Comparison of ENCODE assay signal across 27 cellular contexts in the genomic region with DNA sequence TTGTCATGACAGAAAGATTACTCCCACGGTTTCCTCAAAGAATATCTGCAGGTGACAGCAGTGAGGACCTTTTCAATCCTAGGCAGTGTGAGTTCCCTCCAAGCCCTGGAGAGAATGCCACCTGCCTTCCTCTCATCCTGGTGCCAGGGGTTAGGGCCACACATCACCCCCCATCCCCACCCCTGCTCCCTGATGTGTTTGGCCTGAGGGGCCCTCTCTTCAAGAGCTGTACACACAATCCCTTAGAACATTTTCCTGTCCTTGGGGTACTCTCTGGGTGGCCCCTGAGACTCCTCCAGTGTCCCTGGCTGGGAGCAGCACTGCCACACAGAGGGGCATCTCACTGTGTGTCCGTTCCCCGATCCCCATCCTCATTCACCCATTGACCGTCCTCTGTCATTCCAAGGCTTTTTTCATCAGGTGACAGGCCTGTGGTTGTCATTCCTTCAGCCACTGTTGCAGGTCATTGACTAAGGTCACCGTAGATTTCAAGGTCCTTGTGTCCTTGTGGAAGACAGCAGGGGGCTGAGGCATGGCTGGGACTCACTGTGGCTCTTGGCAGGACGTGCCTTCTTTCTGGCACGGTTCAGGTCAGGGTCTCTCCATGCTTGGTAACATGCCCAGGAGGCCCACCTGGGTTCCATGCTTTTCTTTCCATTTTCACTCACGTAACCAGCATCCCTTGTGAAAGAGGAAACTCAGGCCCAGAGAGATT. TPM values are rescaled to one million over a fixed set of nuclear protein-coding genes. Genes with fewer than 3 reads are reported as not detected.
"Had no signal": no experiment of that assay in that cellular context is flagged by ENCODE, and none has a peak within 500 bp of the region (broad histone marks: within the 10 kb centered on the region; RNA-seq: fewer than 3 reads in every experiment).

No MANE protein-coding gene starts in this region.

- H3K36me3 ChIP-seq: colonic mucosa, neutrophil had no signal

- H3K27ac ChIP-seq: brain microvascular endothelial cell, colonic mucosa, hepatocyte, left lung, neutrophil, pancreas, tibial artery had no signal

- H3K4me1 Mint-ChIP-seq: activated T-helper 17 cell treated with anti-CD3 and anti-CD28 coated beads, Interleukin-2, amount 50 U/mL, for 72 hours; immature natural killer cell; natural killer cell had no signal

- H3K4me3 Mint-ChIP-seq: activated T-cell treated with anti-CD3 and anti-CD28 coated beads, Interleukin-2, amount 50 U/mL, for 24 hours; activated T-helper 17 cell treated with anti-CD3 and anti-CD28 coated beads, Interleukin-2, amount 50 U/mL, for 72 hours; effector memory CD8-positive, alpha-beta T cell; immature natural killer cell; natural killer cell had no signal

- H2AFZ ChIP-seq: hepatocyte had no signal

- H3K4me1 ChIP-seq: colonic mucosa, left lung, pancreas, tibial artery had no signal

- H3K9me3 Mint-ChIP-seq: activated naive CD4-positive, alpha-beta T cell treated with anti-CD3 and anti-CD28 coated beads, Interleukin-2, amount 50 U/mL, for 72 hours; activated T-cell treated with anti-CD3 and anti-CD28 coated beads, Interleukin-2, amount 50 U/mL, for 24 hours; activated T-helper 17 cell treated with anti-CD3 and anti-CD28 coated beads, Interleukin-2, amount 50 U/mL, for 72 hours; effector memory CD8-positive, alpha-beta T cell; immature natural killer cell; natural killer cell had no signal

- ATAC-seq: activated naive CD4-positive, alpha-beta T cell treated with anti-CD3 and anti-CD28 coated beads, Interleukin-2, amount 50 U/mL, for 72 hours; activated T-helper 17 cell treated with anti-CD3 and anti-CD28 coated beads, Interleukin-2, amount 50 U/mL, for 72 hours; effector memory CD8-positive, alpha-beta T cell; esophagus mucosa; left lung; natural killer cell; pancreas; stimulated activated naive CD8-positive, alpha-beta T cell treated with anti-CD3 and anti-CD28 coated beads, Interleukin-15, Interleukin-2, amounts not matched to agents 100 U/mL and 50 U/mL, for 24 hours had no signal

- DNase-seq: activated CD4-positive, alpha-beta T cell treated with anti-CD3 and anti-CD28 coated beads, Interleukin-2, amount 50 U/mL, for 4 hours; activated CD8-positive, alpha-beta memory T cell treated with anti-CD3 and anti-CD28 coated beads for 24 hours; activated CD8-positive, alpha-beta memory T cell treated with anti-CD3 and anti-CD28 coated beads, Interleukin-2, amount 50 U/mL, for 4 hours; activated T-cell treated with anti-CD3 and anti-CD28 coated beads, Interleukin-2, amount 50 U/mL, for 24 hours; aorta; brain microvascular endothelial cell; colonic mucosa; dorsolateral prefrontal cortex; effector memory CD8-positive, alpha-beta T cell; immature natural killer cell; left lung; mammary epithelial cell; midbrain; natural killer cell; pancreas; stimulated activated CD4-positive, alpha-beta T cell treated with anti-CD3 and anti-CD28 coated beads, Interleukin-4, amount 100 ng/mL, for 24 hours; stimulated activated naive CD8-positive, alpha-beta T cell treated with anti-CD3 and anti-CD28 coated beads, Interleukin-15, Interleukin-2, amounts not matched to agents 100 U/mL and 50 U/mL, for 24 hours; substantia nigra; T-helper 1 cell; T-helper 9 cell had no signal

- H3K36me3 Mint-ChIP-seq: activated naive CD4-positive, alpha-beta T cell treated with anti-CD3 and anti-CD28 coated beads, Interleukin-2, amount 50 U/mL, for 72 hours; immature natural killer cell; natural killer cell had no signal

- H3K27me3 ChIP-seq: brain microvascular endothelial cell, colonic mucosa, dorsolateral prefrontal cortex, hepatocyte, left lung, pancreas, tibial artery had no signal

- H3K27me3 Mint-ChIP-seq: activated T-cell treated with anti-CD3 and anti-CD28 coated beads, Interleukin-2, amount 50 U/mL, for 24 hours had no signal

- H3K9me3 ChIP-seq: colonic mucosa, left lung, neutrophil, pancreas, tibial artery had no signal

- H3K27ac Mint-ChIP-seq: activated naive CD4-positive, alpha-beta T cell treated with anti-CD3 and anti-CD28 coated beads, Interleukin-2, amount 50 U/mL, for 72 hours; activated T-cell treated with anti-CD3 and anti-CD28 coated beads, Interleukin-2, amount 50 U/mL, for 24 hours; activated T-helper 17 cell treated with anti-CD3 and anti-CD28 coated beads, Interleukin-2, amount 50 U/mL, for 72 hours; effector memory CD8-positive, alpha-beta T cell; immature natural killer cell; natural killer cell had no signal

- H3K4me2 ChIP-seq: hepatocyte had no signal

- H3K4me3 ChIP-seq: colonic mucosa, dorsolateral prefrontal cortex, hepatocyte, left lung, pancreas, tibial artery had no signal

- H3K79me2 ChIP-seq: hepatocyte had no signal

RNA-seq across cellular contexts. Expression of a gene that starts 26.9 kb away (rescaled TPM):
- total RNA-seq: activated naive CD4-positive, alpha-beta T cell treated with anti-CD3 and anti-CD28 coated beads, Interleukin-2, amount 50 U/mL, for 72 hours; activated T-helper 17 cell treated with anti-CD3 and anti-CD28 coated beads, Interleukin-2, amount 50 U/mL, for 72 hours; endothelial cell of umbilical vein; natural killer cell had no signal
- polyA plus RNA-seq: immature natural killer cell had no signal
